ENCODE assay signal across 8 cellular contexts in the genomic region with DNA sequence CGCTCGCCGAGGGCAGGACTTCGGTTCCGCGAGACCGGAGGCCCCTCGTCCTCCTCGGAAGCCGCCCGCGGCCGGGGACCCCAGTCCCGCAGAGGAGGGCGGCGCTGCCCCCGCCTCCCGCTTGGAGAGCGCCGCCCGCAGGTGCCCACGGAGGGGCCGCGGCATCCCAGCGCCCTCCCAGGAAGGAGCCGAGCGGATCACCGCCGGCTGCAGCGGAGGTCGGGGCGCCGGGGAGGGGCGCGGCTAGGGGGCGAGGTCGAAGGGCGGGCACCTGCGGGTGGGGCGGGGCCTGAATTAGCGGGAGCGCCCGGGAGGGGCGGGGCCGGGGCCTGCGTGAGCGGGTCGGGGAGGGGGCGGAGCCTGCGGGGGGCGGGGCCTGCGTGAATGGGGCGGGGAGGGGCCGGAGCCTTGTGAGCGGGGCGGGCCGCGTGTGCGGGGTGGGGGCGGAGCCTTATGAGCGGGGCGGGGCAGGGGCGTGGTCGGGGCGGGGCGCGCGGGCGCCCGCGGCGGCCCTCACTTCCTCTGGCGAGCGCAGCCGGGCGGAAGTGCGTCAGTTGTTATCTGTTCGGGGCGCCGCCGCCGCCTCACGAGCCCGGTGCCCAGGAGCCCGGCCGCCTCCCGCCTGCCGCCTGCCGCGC. TPM values are rescaled to one million over a fixed set of nuclear protein-coding genes. Genes with fewer than 3 reads are reported as not detected.
DNase-seq lines count a peak whose midpoint lies in the region; ATAC-seq and TF ChIP-seq lines count a peak whose summit lies in the region.

A gene (plus strand): TSS at position 550 of the 638 bp plus-strand sequence.

- no peaks in the 10 kb centered on the region for H3K36me3 ChIP-seq in adrenal gland (replicated peaks in 1 of 2)

- H3K9me3 ChIP-seq in adrenal gland (replicated peaks in 1 of 3) = no peaks in the 10 kb centered on the region

- H3K27me3 ChIP-seq in adrenal gland = no peaks in the 10 kb centered on the region

- DNase-seq in GM12865 (ENCODE audit: low read depth) (peak; percentile 93), NCI-H1436 treated with DMSO at 0.1 percent for 48 hours (lab: John Stamatoyannopoulos, UW) (peak; percentile 11), adrenal gland (peak; percentile 85 to 94 (median 92)), left cardiac atrium (peak; percentile 94), posterior vena cava (ENCODE audit: low spot score) (peak; percentile 98), type B pancreatic cell (ENCODE audit: extremely low spot score, unreplicated experiment) (peak; percentile 92)

- H3K4me1 ChIP-seq in adrenal gland (replicated peaks in 1 of 2) = peaks cover 42 to 47% of the 10 kb centered on the region in 2 donors

- no peaks in the 10 kb centered on the region for H3K9me3 Mint-ChIP-seq in T-helper 1 cell treated with Interleukin-12 subunit alpha and Interleukin-12 subunit beta and Interleukin-4 antibody, amounts not matched to agents 30 μg/mL and 1 μg/mL, for 36 hours
- H3K9me3 Mint-ChIP-seq in type B pancreatic cell = no peaks in the 10 kb centered on the region

- peak within 1 kb of the TSS; percentile 86 for H3K4me3 Mint-ChIP-seq in T-helper 1 cell treated with Interleukin-12 subunit alpha and Interleukin-12 subunit beta and Interleukin-4 antibody, amounts not matched to agents 30 μg/mL and 1 μg/mL, for 36 hours
- H3K4me3 Mint-ChIP-seq in type B pancreatic cell = peak within 1 kb of the TSS; percentile 84

- H3K36me3 Mint-ChIP-seq in T-helper 1 cell treated with Interleukin-12 subunit alpha and Interleukin-12 subunit beta and Interleukin-4 antibody, amounts not matched to agents 30 μg/mL and 1 μg/mL, for 36 hours (ENCODE audit: low read depth) = peaks cover 6% of the 10 kb centered on the region
- no peaks in the 10 kb centered on the region for H3K36me3 Mint-ChIP-seq in type B pancreatic cell

- 1% methylated on average over 40 to 87 of the region's 90 CpGs; no CpG with 5 or more reads in 2 of the 4 donors for WGBS in adrenal gland, 4 donors

- H3K27ac ChIP-seq in adrenal gland = peak within 1 kb of the TSS in 3 of 5 donors; percentile 64 to 78 (median 72)

- TF ChIP-seq CTCF in GM12865 (IDR thresholded peaks at IDR 0.05; ENCODE audit: insufficient read depth, low read depth, low read length, missing control alignments) (no peak), adrenal gland (IDR thresholded peaks at IDR 0.05) (no peak), type B pancreatic cell (conservative IDR thresholded peaks at IDR 0.05) (no peak)

- intact Hi-C loops in adrenal gland (cut with DNase I) = no loop called here
- intact Hi-C loops in left cardiac atrium (cut with DNase I) = no loop called here
- intact Hi-C loops in posterior vena cava (cut with DNase I) = no loop called here

- H3K4me3 ChIP-seq in GM12865 (ENCODE audit: low read depth, low read length) = peak within 1 kb of the TSS; percentile 74
- H3K4me3 ChIP-seq in adrenal gland = peak within 1 kb of the TSS in 3 of 4 donors; percentile 33 to 95 (median 54)

- H3K27ac Mint-ChIP-seq in T-helper 1 cell treated with Interleukin-12 subunit alpha and Interleukin-12 subunit beta and Interleukin-4 antibody, amounts not matched to agents 30 μg/mL and 1 μg/mL, for 36 hours = peak within 1 kb of the TSS; percentile 98
- peak within 1 kb of the TSS; percentile 94 for H3K27ac Mint-ChIP-seq in type B pancreatic cell

- peak; percentile 40 to 57 for TF ChIP-seq POLR2A in adrenal gland (IDR thresholded peaks at IDR 0.05)

- H3K27me3 Mint-ChIP-seq in T-helper 1 cell treated with Interleukin-12 subunit alpha and Interleukin-12 subunit beta and Interleukin-4 antibody, amounts not matched to agents 30 μg/mL and 1 μg/mL, for 36 hours (ENCODE audit: low read depth) = no peaks in the 10 kb centered on the region
- peaks cover 22% of the 10 kb centered on the region for H3K27me3 Mint-ChIP-seq in type B pancreatic cell

- ATAC-seq in HG02798 (IDR thresholded peaks at IDR 0.05; ENCODE audit: poor library complexity, unreplicated experiment) (peak; percentile 62), left cardiac atrium (peak; percentile 90 to 91)

- peaks cover 45% of the 10 kb centered on the region for H3K4me1 Mint-ChIP-seq in T-helper 1 cell treated with Interleukin-12 subunit alpha and Interleukin-12 subunit beta and Interleukin-4 antibody, amounts not matched to agents 30 μg/mL and 1 μg/mL, for 36 hours (ENCODE audit: low read depth)
- peaks cover 21% of the 10 kb centered on the region for H3K4me1 Mint-ChIP-seq in type B pancreatic cell (ENCODE audit: unreplicated experiment)

RNA-seq across cellular contexts. Expression of the gene that starts here (rescaled TPM):
- total RNA-seq in adrenal gland (10 to 100 TPM; 12.5 to 63.8 (median 26.9) TPM), left cardiac atrium (10 to 100 TPM; 46.7 to 49.4 TPM), posterior vena cava (10 to 100 TPM; 34.0 to 35.8 TPM), type B pancreatic cell (ENCODE audit: low replicate concordance) (108 TPM in 2 replicates)
- 10 to 100 TPM; 10.9 to 62.3 (median 41.9) TPM for polyA plus RNA-seq in adrenal gland

Comparison
In these comparisons a context has a peak if more than half of its experiments do, and no peak if none do; other contexts are left out.
1. Peak in every context shown above with its lines: DNase-seq, ATAC-seq, H3K4me3 ChIP-seq and H3K27ac ChIP-seq.
2. DNase-seq: peak in every context shown above with its lines; median percentile 98 in posterior vena cava; 94 in left cardiac atrium; 93 in GM12865; 92 in adrenal gland; 92 in type B pancreatic cell; 11 in NCI-H1436 treated with DMSO at 0.1 percent for 48 hours.